ENCODE assay signal across 11 cellular contexts in the genomic region with DNA sequence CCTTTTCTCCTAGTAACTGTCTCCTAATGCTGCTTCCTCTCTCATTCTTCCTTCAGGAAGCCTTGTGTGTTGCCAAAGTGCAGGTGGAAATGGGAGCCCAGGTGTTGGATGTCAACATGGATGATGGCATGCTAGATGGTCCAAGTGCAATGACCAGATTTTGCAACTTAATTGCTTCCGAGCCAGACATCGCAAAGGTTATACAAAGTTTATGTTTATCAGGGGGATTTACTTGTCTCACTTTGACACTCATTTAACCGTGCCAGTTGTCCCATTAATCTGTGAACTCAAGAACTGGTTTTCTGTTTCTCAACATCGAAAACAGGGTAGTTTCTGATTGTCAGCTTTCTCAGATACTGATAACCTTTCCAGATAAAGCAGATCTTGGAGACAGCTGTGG.
"Had no signal": no experiment of that assay in that cellular context is flagged by ENCODE, and none has a peak within 500 bp of the region (broad histone marks: within the 10 kb centered on the region; RNA-seq: fewer than 3 reads in every experiment).

No MANE protein-coding gene starts in this region.

- H3K4me1 ChIP-seq: testis, upper lobe of right lung had no signal

- H3K4me3 Mint-ChIP-seq: activated CD4-positive, alpha-beta T cell treated with anti-CD3 and anti-CD28 coated beads, Interleukin-2, amount 10 ng/mL, durations not matched to agents 7 days and 5 days; activated T-cell treated with anti-CD3 and anti-CD28 coated beads, Interleukin-2, amount 50 U/mL, for 72 hours; nephron had no signal

- H3K4me3 ChIP-seq: left lung, stomach, testis, upper lobe of right lung had no signal

- H3K9me3 Mint-ChIP-seq: activated CD4-positive, alpha-beta T cell treated with anti-CD3 and anti-CD28 coated beads, Interleukin-2, amount 10 ng/mL, durations not matched to agents 7 days and 5 days; activated T-cell treated with anti-CD3 and anti-CD28 coated beads, Interleukin-2, amount 50 U/mL, for 72 hours; nephron had no signal

- H3K27me3 Mint-ChIP-seq: activated CD4-positive, alpha-beta T cell treated with anti-CD3 and anti-CD28 coated beads, Interleukin-2, amount 10 ng/mL, durations not matched to agents 7 days and 5 days had no signal

- ATAC-seq: activated T-cell treated with anti-CD3 and anti-CD28 coated beads, Interleukin-2, amount 50 U/mL, for 72 hours; left lung; sciatic nerve; upper lobe of right lung had no signal

- H3K27ac Mint-ChIP-seq: activated CD4-positive, alpha-beta T cell treated with anti-CD3 and anti-CD28 coated beads, Interleukin-2, amount 10 ng/mL, durations not matched to agents 7 days and 5 days had no signal

- H3K27ac ChIP-seq: left lung, stomach, testis, upper lobe of right lung had no signal

- DNase-seq: activated CD4-positive, alpha-beta T cell treated with anti-CD3 and anti-CD28 coated beads, Interleukin-2, amount 10 ng/mL, durations not matched to agents 7 days and 5 days; activated CD8-positive, alpha-beta memory T cell treated with anti-CD3 and anti-CD28 coated beads, Interleukin-2, amount 50 U/mL, for 48 hours; activated gamma-delta T cell treated with Interleukin-2 at 50 U/mL for 16 hours; activated T-cell treated with anti-CD3 and anti-CD28 coated beads, Interleukin-2, amount 50 U/mL, for 72 hours; islet precursor cell; left lung; stomach; testis; upper lobe of right lung had no signal

- H3K9me3 ChIP-seq: left lung, stomach, testis, upper lobe of right lung had no signal
